ENCODE assay signal across 11 cellular contexts in genomic region chr6:108876929-108877775, GRCh38. TPM values are rescaled to one million over a fixed set of nuclear protein-coding genes. Genes with fewer than 3 reads are reported as not detected.
A peak's percentile ranks its signal among the peaks of the same experiment; 100 is the strongest.
DNase-seq lines count a peak whose midpoint lies in the region; ATAC-seq and TF ChIP-seq lines count a peak whose summit lies in the region.
"Had no signal": no experiment of that assay in that cellular context is flagged by ENCODE, and none has a peak within 500 bp of the region (broad histone marks: within the 10 kb centered on the region; RNA-seq: fewer than 3 reads in every experiment).

No MANE protein-coding gene starts in this region.

- intact Hi-C loops in gastrocnemius medialis (cut with DNase I; ENCODE audit: low total_unique reads): loop anchor here (2.0 kb wide), 1 partner anchor 26 kb away; no protein-coding TSS in a partner anchor

- peaks cover 22% of the 10 kb centered on the region for H3K4me1 Mint-ChIP-seq in T-helper 17 cell
- H3K4me1 Mint-ChIP-seq in activated naive CD8-positive, alpha-beta T cell treated with anti-CD3 and anti-CD28 coated beads, Interleukin-2, amount 50 U/mL, for 24 hours: peaks cover 40% of the 10 kb centered on the region

- H3K4me2 ChIP-seq in hepatocyte: no peak overlapping the region

- WGBS in hepatocyte (ENCODE audit: low lambda C conversion rate, missing lambda C conversion rate): 68% methylated on average over 7 of the region's 7 CpGs

- H3K4me1 ChIP-seq in hepatocyte (ENCODE audit: insufficient read depth): no peaks in the 10 kb centered on the region
- H3K4me1 ChIP-seq in gastrocnemius medialis: peaks cover 12 to 18% of the 10 kb centered on the region in 2 donors

- no peaks in the 10 kb centered on the region for H3K27me3 ChIP-seq in hepatocyte
- no peaks in the 10 kb centered on the region for H3K27me3 ChIP-seq in gastrocnemius medialis

- H3K27me3 Mint-ChIP-seq in T-helper 17 cell: no peaks in the 10 kb centered on the region
- H3K27me3 Mint-ChIP-seq in activated naive CD8-positive, alpha-beta T cell treated with anti-CD3 and anti-CD28 coated beads, Interleukin-2, amount 50 U/mL, for 24 hours: no peaks in the 10 kb centered on the region
- H3K27me3 Mint-ChIP-seq: natural killer cell treated with Interleukin-12 subunit alpha and Interleukin-12 subunit beta and Interleukin-15 and Interleukin-18, amount 100 ng/mL, for 72 hours had no signal

- no peak overlapping the region for H3K4me3 ChIP-seq in cardiac fibroblast (replicated peaks in 1 of 2; ENCODE audit: low read depth in 2 of 2, low read length in 2 of 2)
- H3K4me3 ChIP-seq in hepatocyte: no peak overlapping the region
- no peak overlapping the region for H3K4me3 ChIP-seq in gastrocnemius medialis

- H3K27ac ChIP-seq in hepatocyte (peak overlapping the region; percentile 10), gastrocnemius medialis (peak overlapping the region; percentile 41 to 71 (median 62))

- H3K36me3 ChIP-seq in hepatocyte (replicated peaks; ENCODE audit: insufficient read depth, low read depth) (no peaks in the 10 kb centered on the region), gastrocnemius medialis (no peaks in the 10 kb centered on the region)

- TF ChIP-seq CTCF in cardiac fibroblast (IDR thresholded peaks at IDR 0.05; ENCODE audit: low read depth, low read length) (no peak), hepatocyte (IDR thresholded peaks at IDR 0.05; ENCODE audit: poor library complexity) (no peak), gastrocnemius medialis (IDR thresholded peaks at IDR 0.05 in 4 of 5, conservative IDR thresholded peaks at IDR 0.05 in 1 of 5) (no peak)

- H3K4me3 Mint-ChIP-seq in T-helper 17 cell: no peak overlapping the region
- H3K4me3 Mint-ChIP-seq in activated naive CD8-positive, alpha-beta T cell treated with anti-CD3 and anti-CD28 coated beads, Interleukin-2, amount 50 U/mL, for 24 hours: no peak overlapping the region
- H3K4me3 Mint-ChIP-seq: natural killer cell treated with Interleukin-12 subunit alpha and Interleukin-12 subunit beta and Interleukin-15 and Interleukin-18, amount 100 ng/mL, for 72 hours had no signal

- ATAC-seq in gastrocnemius medialis (peak; percentile 82 to 83), T-helper 17 cell (no peak), GM18505 (IDR thresholded peaks at IDR 0.05; ENCODE audit: unreplicated experiment) (no peak)
- no peak for ATAC-seq in activated naive CD8-positive, alpha-beta T cell treated with anti-CD3 and anti-CD28 coated beads, Interleukin-2, amount 50 U/mL, for 24 hours
- ATAC-seq: natural killer cell treated with Interleukin-12 subunit alpha and Interleukin-12 subunit beta and Interleukin-15 and Interleukin-18, amount 100 ng/mL, for 72 hours had no signal

- DNase-seq in EH (ENCODE audit: low read depth) (peak; percentile 96), cardiac fibroblast (ENCODE audit: low read depth in 2 of 2) (peak; percentile 93 to 96), hepatocyte (ENCODE audit: low spot score) (no peak), gastrocnemius medialis (peak; percentile 70 to 75), T-helper 1 cell (no peak), T-helper 17 cell (no peak)
- no peak for DNase-seq in activated naive CD8-positive, alpha-beta T cell treated with anti-CD3 and anti-CD28 coated beads, Interleukin-2, amount 50 U/mL, for 24 hours
- DNase-seq: NCI-H1417, T1000 had no signal

- no peak overlapping the region for H2AFZ ChIP-seq in hepatocyte

- no peak overlapping the region for H3K27ac Mint-ChIP-seq in T-helper 17 cell
- H3K27ac Mint-ChIP-seq in activated naive CD8-positive, alpha-beta T cell treated with anti-CD3 and anti-CD28 coated beads, Interleukin-2, amount 50 U/mL, for 24 hours: no peak overlapping the region

- no peaks in the 10 kb centered on the region for H3K9me2 ChIP-seq in hepatocyte (replicated peaks; ENCODE audit: insufficient read depth)

- no peaks in the 10 kb centered on the region for H3K79me2 ChIP-seq in hepatocyte

- no peaks in the 10 kb centered on the region for H4K20me1 ChIP-seq in hepatocyte (ENCODE audit: insufficient read depth, poor library complexity, severe bottlenecking)

- H3K9me3 ChIP-seq in hepatocyte (ENCODE audit: low read depth) (no peaks in the 10 kb centered on the region), gastrocnemius medialis (no peaks in the 10 kb centered on the region), T-helper 17 cell (ENCODE audit: control insufficient read depth, low read length, poor library complexity, severe bottlenecking) (no peaks in the 10 kb centered on the region)

- H3K9me3 Mint-ChIP-seq in activated naive CD8-positive, alpha-beta T cell treated with anti-CD3 and anti-CD28 coated beads, Interleukin-2, amount 50 U/mL, for 24 hours: peaks cover 8% of the 10 kb centered on the region

- no peak for TF ChIP-seq POLR2A in gastrocnemius medialis (IDR thresholded peaks at IDR 0.05)
- no peak for TF ChIP-seq POLR2A in GM18505 (IDR thresholded peaks at IDR 0.05; ENCODE audit: borderline replicate concordance, extremely low read depth, insufficient read depth, insufficient read length)

- peaks cover 13% of the 10 kb centered on the region for H3K36me3 Mint-ChIP-seq in T-helper 17 cell (ENCODE audit: low read depth)
- H3K36me3 Mint-ChIP-seq in activated naive CD8-positive, alpha-beta T cell treated with anti-CD3 and anti-CD28 coated beads, Interleukin-2, amount 50 U/mL, for 24 hours (ENCODE audit: low read depth): peaks cover 8% of the 10 kb centered on the region

- in situ Hi-C loops in gastrocnemius medialis (cut with MboI; ENCODE audit: low sequenced_read_pairs in 4 of 4): no loop called here

RNA-seq across cellular contexts. Expression of gene ARMC2, which starts 28.9 kb away (rescaled TPM):
- 1.8 and 2.8 TPM in 2 replicates for total RNA-seq in hepatocyte
- polyA plus RNA-seq in hepatocyte: 4.8 and 6.7 TPM in 2 replicates
- total RNA-seq in gastrocnemius medialis: 1 to 10 TPM in 1 of 4 donors, under 1 TPM in 3; 0.20 to 1.8 (median 0.56) TPM
- total RNA-seq in T-helper 17 cell: 1 to 10 TPM; 6.9 to 8.7 TPM

Comparison
In these comparisons a context has a peak if more than half of its experiments do, and no peak if none do; other contexts are left out.
1. DNase-seq: peak in EH (single experiment), cardiac fibroblast (2 of 2) and gastrocnemius medialis (2 of 2); none in hepatocyte (single experiment), T-helper 1 cell (0 of 5), T-helper 17 cell (0 of 3) and activated naive CD8-positive, alpha-beta T cell treated with anti-CD3 and anti-CD28 coated beads, Interleukin-2, amount 50 U/mL, for 24 hours (single experiment).
2. ATAC-seq: peak in gastrocnemius medialis (2 of 2); none in T-helper 17 cell (single experiment), activated naive CD8-positive, alpha-beta T cell treated with anti-CD3 and anti-CD28 coated beads, Interleukin-2, amount 50 U/mL, for 24 hours (single experiment) and GM18505 (single experiment).